17 cellular contexts compared by ENCODE assay signal in the genomic region with DNA sequence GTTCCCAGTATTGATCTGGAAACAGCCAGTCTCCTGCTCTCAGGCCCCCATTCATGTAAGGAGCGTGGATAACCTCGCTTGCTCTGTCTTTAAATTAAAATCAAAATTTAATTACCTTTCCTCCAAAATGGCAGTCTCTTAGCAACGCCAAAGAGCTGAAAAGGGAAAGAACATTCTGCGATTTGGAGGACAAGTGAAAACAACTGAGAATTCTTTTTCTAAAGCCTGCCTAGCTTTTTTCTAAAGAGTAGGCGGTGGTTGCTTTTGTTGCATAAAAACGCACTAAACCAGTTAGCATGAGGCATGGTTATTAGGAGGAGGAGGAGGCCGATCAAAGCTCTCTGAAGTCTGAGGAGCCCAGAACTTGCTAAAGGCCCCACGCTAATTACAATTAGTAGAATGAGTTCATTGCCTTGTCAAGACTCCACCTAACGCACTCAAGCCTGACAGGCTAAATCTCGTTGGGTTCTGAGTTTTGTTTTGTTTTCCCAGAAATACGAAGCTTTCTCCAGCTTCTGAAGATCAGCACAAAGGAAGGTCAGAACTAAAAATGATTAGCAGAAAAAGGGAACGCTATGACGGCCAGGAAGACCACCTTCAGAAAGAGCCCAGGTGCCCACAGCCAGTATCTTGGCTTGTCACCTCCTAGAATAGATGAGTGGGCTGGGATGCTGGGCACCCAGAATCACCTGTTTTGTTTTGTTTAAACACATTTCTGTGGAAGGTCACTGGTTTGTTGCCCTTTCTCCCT.
DNase-seq lines count a peak whose midpoint lies in the region; ATAC-seq, FAIRE-seq and TF ChIP-seq lines count a peak whose summit lies in the region.
"Had no signal": no experiment of that assay in that cellular context is flagged by ENCODE, and none has a peak within 500 bp of the region (broad histone marks: within the 10 kb centered on the region; RNA-seq: fewer than 3 reads in every experiment).

No MANE protein-coding gene starts in this region.

- no peaks in the 10 kb centered on the region for H3K36me3 ChIP-seq in breast epithelium
- H3K36me3 ChIP-seq in gastroesophageal sphincter: no peaks in the 10 kb centered on the region
- no peaks in the 10 kb centered on the region for H3K36me3 ChIP-seq in rectal smooth muscle tissue (ENCODE audit: control insufficient read depth, insufficient read depth, low read length)
- H3K36me3 ChIP-seq: adrenal gland had no signal

- no peak overlapping the region for H3K27ac Mint-ChIP-seq in MCF 10A (ENCODE audit: low read depth, unreplicated experiment)
- H3K27ac Mint-ChIP-seq in stimulated activated memory B cell treated with anti-CD40 and anti-IgM and Interleukin-4, amounts not matched to agents 10 μg/mL and 1 μg/mL and 100 μg/mL, for 72 hours: no peak overlapping the region
- H3K27ac Mint-ChIP-seq: activated CD4-positive, alpha-beta memory T cell treated with anti-CD3 and anti-CD28 coated beads for 36 hours; CD8-positive, alpha-beta T cell; dendritic cell treated with granulocyte-macrophage colony-stimulating factor and Interleukin-4, amounts not matched to agents 40 ng/mL and 50 ng/mL, for 4 days had no signal

- H3K27ac ChIP-seq in breast epithelium (peak overlapping the region; percentile 77 to 80), gastroesophageal sphincter (peak overlapping the region in 3 of 4 donors; percentile 74 to 82 (median 82)), rectal smooth muscle tissue (ENCODE audit: low read depth, low read length) (peak overlapping the region; percentile 74)
- H3K27ac ChIP-seq: adrenal gland had no signal

- no TSS peak for BruUV-seq in MCF 10A (replicated peaks; lab: Mats Ljungman, UMichigan)

- H3K36me3 Mint-ChIP-seq in MCF 10A (ENCODE audit: insufficient read depth, unreplicated experiment): no peaks in the 10 kb centered on the region
- no peaks in the 10 kb centered on the region for H3K36me3 Mint-ChIP-seq in stimulated activated memory B cell treated with anti-CD40 and anti-IgM and Interleukin-4, amounts not matched to agents 10 μg/mL and 1 μg/mL and 100 μg/mL, for 72 hours
- H3K36me3 Mint-ChIP-seq: activated CD4-positive, alpha-beta memory T cell treated with anti-CD3 and anti-CD28 coated beads for 36 hours; CD8-positive, alpha-beta T cell had no signal

- no peak for FAIRE-seq in frontal cortex (lab: Jason Lieb, UNC)
- FAIRE-seq: GM12891, K562 had no signal

- WGBS in gastroesophageal sphincter (ENCODE audit: low coverage in 1 of 2), 2 donors: 71 to 84% methylated on average over 8 to 13 of the region's 13 CpGs

- H3K4me1 ChIP-seq in breast epithelium (peaks cover 0 to 13% of the 10 kb centered on the region in 2 donors), gastroesophageal sphincter (peaks cover 4 to 45% (median 12%) of the 10 kb centered on the region in 3 donors), rectal smooth muscle tissue (ENCODE audit: control insufficient read depth, insufficient read depth, low read length) (peaks cover 36% of the 10 kb centered on the region)
- H3K4me1 ChIP-seq: adrenal gland had no signal

- H3K9me3 ChIP-seq in breast epithelium (no peaks in the 10 kb centered on the region), gastroesophageal sphincter (no peaks in the 10 kb centered on the region)
- H3K9me3 ChIP-seq: adrenal gland had no signal

- CTCF ChIA-PET in MCF 10A (lab: Yijun Ruan, JAX): interaction anchor here (0.8 kb wide), 1 partner anchor 36 kb away, joined by 4 read pairs; no protein-coding TSS in a partner anchor

- no peak overlapping the region for H3K9ac ChIP-seq in rectal smooth muscle tissue (ENCODE audit: low read length)

- POLR2A ChIA-PET in MCF 10A (lab: Yijun Ruan, JAX): no interaction called here

- H3K4me3 Mint-ChIP-seq in MCF 10A (ENCODE audit: unreplicated experiment): no peak overlapping the region
- no peak overlapping the region for H3K4me3 Mint-ChIP-seq in stimulated activated memory B cell treated with anti-CD40 and anti-IgM and Interleukin-4, amounts not matched to agents 10 μg/mL and 1 μg/mL and 100 μg/mL, for 72 hours
- H3K4me3 Mint-ChIP-seq: activated CD4-positive, alpha-beta memory T cell treated with anti-CD3 and anti-CD28 coated beads for 36 hours; CD8-positive, alpha-beta T cell; dendritic cell treated with granulocyte-macrophage colony-stimulating factor and Interleukin-4, amounts not matched to agents 40 ng/mL and 50 ng/mL, for 4 days had no signal

- no peak for TF ChIP-seq CTCF in breast epithelium (IDR thresholded peaks at IDR 0.05)
- no peak for TF ChIP-seq CTCF in MCF 10A (IDR thresholded peaks at IDR 0.05; ENCODE audit: unreplicated experiment)
- TF ChIP-seq CTCF in gastroesophageal sphincter (IDR thresholded peaks at IDR 0.05): no peak

- H3K9me3 Mint-ChIP-seq in MCF 10A (ENCODE audit: unreplicated experiment): no peaks in the 10 kb centered on the region
- peaks cover 5% of the 10 kb centered on the region for H3K9me3 Mint-ChIP-seq in stimulated activated memory B cell treated with anti-CD40 and anti-IgM and Interleukin-4, amounts not matched to agents 10 μg/mL and 1 μg/mL and 100 μg/mL, for 72 hours
- H3K9me3 Mint-ChIP-seq: activated CD4-positive, alpha-beta memory T cell treated with anti-CD3 and anti-CD28 coated beads for 36 hours; CD8-positive, alpha-beta T cell had no signal

- no peak for ATAC-seq in gastroesophageal sphincter
- no peak for ATAC-seq in stimulated activated memory B cell treated with anti-CD40 and anti-IgM and Interleukin-4, amounts not matched to agents 10 μg/mL and 1 μg/mL and 100 μg/mL, for 72 hours
- ATAC-seq: CD8-positive, alpha-beta T cell; HCT116; K562 had no signal

- TF ChIP-seq EP300 in gastroesophageal sphincter (IDR thresholded peaks at IDR 0.05): no peak

- H3K4me1 Mint-ChIP-seq in MCF 10A (ENCODE audit: insufficient read depth, unreplicated experiment): no peaks in the 10 kb centered on the region
- H3K4me1 Mint-ChIP-seq in stimulated activated memory B cell treated with anti-CD40 and anti-IgM and Interleukin-4, amounts not matched to agents 10 μg/mL and 1 μg/mL and 100 μg/mL, for 72 hours: no peaks in the 10 kb centered on the region

- no peak for DNase-seq in breast epithelium (ENCODE audit: low spot score in 2 of 2)
- no peak for DNase-seq in MCF 10A (ENCODE audit: unreplicated experiment)
- DNase-seq in middle frontal gyrus (ENCODE audit: extremely low spot score, low spot score): no peak
- no peak for DNase-seq in frontal cortex (ENCODE audit: low spot score in 2 of 2)
- no peak for DNase-seq in OCI-M1 (lab: John Stamatoyannopoulos, UW)
- DNase-seq: activated CD4-positive, alpha-beta memory T cell treated with anti-CD3 and anti-CD28 coated beads for 36 hours; adrenal gland; CD8-positive, alpha-beta T cell; NCI-H1417 treated with DMSO at 0.1 percent for 48 hours; stimulated activated naive CD4-positive, alpha-beta T cell had no signal

- intact Hi-C loops in breast epithelium (cut with DNase I; ENCODE audit: low total_unique reads) (no loop called here), MCF 10A (cut with micrococcal nuclease) (no loop called here)

- no peaks in the 10 kb centered on the region for H3K27me3 ChIP-seq in breast epithelium
- no peaks in the 10 kb centered on the region for H3K27me3 ChIP-seq in gastroesophageal sphincter
- no peaks in the 10 kb centered on the region for H3K27me3 ChIP-seq in rectal smooth muscle tissue (ENCODE audit: control insufficient read depth, insufficient read depth, low read length)
- H3K27me3 ChIP-seq: adrenal gland had no signal

- H3K4me3 ChIP-seq in breast epithelium: no peak overlapping the region
- no peak overlapping the region for H3K4me3 ChIP-seq in gastroesophageal sphincter
- H3K4me3 ChIP-seq in rectal smooth muscle tissue (ENCODE audit: low read length): no peak overlapping the region
- H3K4me3 ChIP-seq: adrenal gland, K562 had no signal

- TF ChIP-seq POLR2A in breast epithelium (IDR thresholded peaks at IDR 0.05) (no peak), gastroesophageal sphincter (IDR thresholded peaks at IDR 0.05) (no peak)

- no peaks in the 10 kb centered on the region for H3K27me3 Mint-ChIP-seq in MCF 10A (ENCODE audit: insufficient read depth, unreplicated experiment)
- H3K27me3 Mint-ChIP-seq in stimulated activated memory B cell treated with anti-CD40 and anti-IgM and Interleukin-4, amounts not matched to agents 10 μg/mL and 1 μg/mL and 100 μg/mL, for 72 hours: no peaks in the 10 kb centered on the region
